ENCODE assay signal across 1 cellular context in the genomic region with DNA sequence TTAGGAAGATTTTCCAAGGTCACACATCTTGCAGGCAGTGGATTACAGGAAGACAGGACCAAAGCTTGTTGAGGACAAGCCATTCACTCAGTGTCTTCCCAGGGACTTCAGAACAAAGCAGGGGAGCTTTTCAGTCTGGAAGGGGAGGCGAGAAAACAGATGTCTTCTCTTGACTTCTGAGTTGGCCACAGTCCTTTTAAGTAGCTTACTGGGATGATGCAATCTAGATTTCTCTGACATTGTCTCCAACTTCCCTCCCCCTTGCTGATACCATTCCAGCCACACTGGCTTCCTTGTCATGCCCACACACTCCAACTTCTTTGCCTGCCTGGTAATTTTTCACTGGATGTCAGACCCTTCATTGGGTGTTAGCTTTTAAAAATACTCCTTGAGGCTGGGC.
TF ChIP-seq lines count a peak whose summit lies in the region.

No MANE protein-coding gene starts in this region.

TF ChIP-seq in K562, 482 proteins besides CTCF, POLR2A, EP300 and RAD21 (continued from another document and continues in another):
- TF ChIP-seq PML (IDR thresholded peaks at IDR 0.05; ENCODE audit: low read length): no peak
- TF ChIP-seq ZMIZ1 (IDR thresholded peaks at IDR 0.05; ENCODE audit: low read depth in 2 of 2, low read length in 2 of 2): no peak
- TF ChIP-seq SLC30A9 (CRISPR knock-in tag; IDR thresholded peaks at IDR 0.05): no peak
- no peak for TF ChIP-seq PYGO2 (tag; IDR thresholded peaks at IDR 0.05)
- peak; percentile 69; the same call in 1 of the 2 replicates for TF ChIP-seq EHMT2 (IDR thresholded peaks at IDR 0.05)
- no peak for TF ChIP-seq ZFPM2 (CRISPR knock-in tag; IDR thresholded peaks at IDR 0.05)
- TF ChIP-seq XRCC5 (IDR thresholded peaks at IDR 0.05; ENCODE audit: low read depth, low read length): no peak
- no peak for TF ChIP-seq NCOA6 (IDR thresholded peaks at IDR 0.05)
- TF ChIP-seq TAF7 (tag; IDR thresholded peaks at IDR 0.05): 0 out of 2 replicates have a peak, but pooled peaks have one; percentile 4
- TF ChIP-seq, protein P1, sequence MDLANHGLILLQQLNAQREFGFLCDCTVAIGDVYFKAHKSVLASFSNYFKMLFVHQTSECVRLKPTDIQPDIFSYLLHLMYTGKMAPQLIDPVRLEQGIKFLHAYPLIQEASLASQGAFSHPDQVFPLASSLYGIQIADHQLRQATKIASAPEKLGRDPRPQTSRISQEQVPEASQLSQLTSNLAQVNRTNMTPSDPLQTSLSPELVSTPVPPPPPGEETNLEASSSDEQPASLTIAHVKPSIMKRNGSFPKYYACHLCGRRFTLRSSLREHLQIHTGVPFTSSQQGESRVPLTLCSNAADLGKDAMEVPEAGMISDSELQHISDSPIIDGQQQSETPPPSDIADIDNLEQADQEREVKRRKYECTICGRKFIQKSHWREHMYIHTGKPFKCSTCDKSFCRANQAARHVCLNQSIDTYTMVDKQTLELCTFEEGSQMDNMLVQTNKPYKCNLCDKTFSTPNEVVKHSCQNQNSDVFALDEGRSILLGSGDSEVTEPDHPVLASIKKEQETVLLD (IDR thresholded peaks at IDR 0.05): no peak
- TF ChIP-seq, protein P2, sequence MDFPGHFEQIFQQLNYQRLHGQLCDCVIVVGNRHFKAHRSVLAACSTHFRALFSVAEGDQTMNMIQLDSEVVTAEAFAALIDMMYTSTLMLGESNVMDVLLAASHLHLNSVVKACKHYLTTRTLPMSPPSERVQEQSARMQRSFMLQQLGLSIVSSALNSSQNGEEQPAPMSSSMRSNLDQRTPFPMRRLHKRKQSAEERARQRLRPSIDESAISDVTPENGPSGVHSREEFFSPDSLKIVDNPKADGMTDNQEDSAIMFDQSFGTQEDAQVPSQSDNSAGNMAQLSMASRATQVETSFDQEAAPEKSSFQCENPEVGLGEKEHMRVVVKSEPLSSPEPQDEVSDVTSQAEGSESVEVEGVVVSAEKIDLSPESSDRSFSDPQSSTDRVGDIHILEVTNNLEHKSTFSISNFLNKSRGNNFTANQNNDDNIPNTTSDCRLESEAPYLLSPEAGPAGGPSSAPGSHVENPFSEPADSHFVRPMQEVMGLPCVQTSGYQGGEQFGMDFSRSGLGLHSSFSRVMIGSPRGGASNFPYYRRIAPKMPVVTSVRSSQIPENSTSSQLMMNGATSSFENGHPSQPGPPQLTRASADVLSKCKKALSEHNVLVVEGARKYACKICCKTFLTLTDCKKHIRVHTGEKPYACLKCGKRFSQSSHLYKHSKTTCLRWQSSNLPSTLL (IDR thresholded peaks at IDR 0.05): no peak
- TF ChIP-seq ZBTB7A (IDR thresholded peaks at IDR 0.05; ENCODE audit: borderline replicate concordance, control insufficient read depth, low read depth, low read length): no peak
- no peak for TF ChIP-seq ZFX (CRISPR knock-in tag; IDR thresholded peaks at IDR 0.05)
- no peak for TF ChIP-seq CHD4 (IDR thresholded peaks at IDR 0.05; ENCODE audit: insufficient read depth, insufficient replicate concordance, low read depth, low read length, poor library complexity, severe bottlenecking)
- no peak for TF ChIP-seq ZNF232 (CRISPR knock-in tag; IDR thresholded peaks at IDR 0.05)
- TF ChIP-seq SMARCA5 (IDR thresholded peaks at IDR 0.05): no peak
- no peak for TF ChIP-seq GABPB1 (CRISPR knock-in tag; IDR thresholded peaks at IDR 0.05)
- no peak for TF ChIP-seq HDAC8 (tag; IDR thresholded peaks at IDR 0.05)
- no peak for TF ChIP-seq CGGBP1 (CRISPR knock-in tag; IDR thresholded peaks at IDR 0.05)
- TF ChIP-seq MCM2 (IDR thresholded peaks at IDR 0.05; ENCODE audit: low read depth): no peak
- TF ChIP-seq ZNF584 (CRISPR knock-in tag; IDR thresholded peaks at IDR 0.05; ENCODE audit: low read depth): no peak
- no peak for TF ChIP-seq PHTF2 (CRISPR knock-in tag; IDR thresholded peaks at IDR 0.05)
- TF ChIP-seq FOXM1 (IDR thresholded peaks at IDR 0.05; ENCODE audit: low read depth): no peak
- TF ChIP-seq FOXM1 (CRISPR knock-in tag; IDR thresholded peaks at IDR 0.05; ENCODE audit: low read depth): no peak
- TF ChIP-seq ZNF830 (CRISPR knock-in tag; IDR thresholded peaks at IDR 0.05): 0 out of 2 replicates have a peak, but pooled peaks have one; percentile 53
- TF ChIP-seq NR2C1 (IDR thresholded peaks at IDR 0.05): no peak
- TF ChIP-seq NR2C1 (tag; IDR thresholded peaks at IDR 0.05): peak; percentile 63
- no peak for TF ChIP-seq COPS2 (conservative IDR thresholded peaks at IDR 0.05)
- TF ChIP-seq POLR2AphosphoS2 (IDR thresholded peaks at IDR 0.05; ENCODE audit: low read length): no peak
- TF ChIP-seq SFPQ (IDR thresholded peaks at IDR 0.05; ENCODE audit: low read depth, low read length): no peak
- no peak for TF ChIP-seq ZNF449 (CRISPR knock-in tag; IDR thresholded peaks at IDR 0.05)
- no peak for TF ChIP-seq MTF1 (CRISPR knock-in tag; IDR thresholded peaks at IDR 0.05; ENCODE audit: borderline replicate concordance)
- TF ChIP-seq KLF16 (IDR thresholded peaks at IDR 0.05): no peak
- TF ChIP-seq KDM4B (IDR thresholded peaks at IDR 0.05; ENCODE audit: borderline replicate concordance in 2 of 2, low read depth in 1 of 2): no peak
- TF ChIP-seq ZNF124 (CRISPR knock-in tag; IDR thresholded peaks at IDR 0.05): no peak
- TF ChIP-seq ZNF263 (CRISPR knock-in tag; IDR thresholded peaks at IDR 0.05; ENCODE audit: borderline replicate concordance): no peak
- TF ChIP-seq HINFP (tag; conservative IDR thresholded peaks at IDR 0.05; ENCODE audit: low read depth): no peak
- TF ChIP-seq ZNF780A (CRISPR knock-in tag; IDR thresholded peaks at IDR 0.05): no peak
- no peak for TF ChIP-seq TAF15 (IDR thresholded peaks at IDR 0.05; ENCODE audit: low read depth, low read length)
- no peak; the same call in 1 of the 2 replicates for TF ChIP-seq ETV1 (tag; conservative IDR thresholded peaks at IDR 0.05; ENCODE audit: low read depth)
- TF ChIP-seq NFIC (IDR thresholded peaks at IDR 0.05): 0 out of 2 replicates have a peak, but pooled peaks have one; percentile 3
- TF ChIP-seq LCOR (CRISPR knock-in tag; IDR thresholded peaks at IDR 0.05): no peak
- TF ChIP-seq ZNF395 (CRISPR knock-in tag; IDR thresholded peaks at IDR 0.05): no peak
- TF ChIP-seq DEAF1 (CRISPR knock-in tag; IDR thresholded peaks at IDR 0.05): no peak
- TF ChIP-seq REST (CRISPR knock-in tag; IDR thresholded peaks at IDR 0.05; ENCODE audit: low read depth): no peak
- TF ChIP-seq KLF6 (CRISPR knock-in tag; IDR thresholded peaks at IDR 0.05; ENCODE audit: borderline replicate concordance): no peak
- no peak for TF ChIP-seq NCOR1 (IDR thresholded peaks at IDR 0.05)
